11 cellular contexts compared by ENCODE assay signal in the genomic region with DNA sequence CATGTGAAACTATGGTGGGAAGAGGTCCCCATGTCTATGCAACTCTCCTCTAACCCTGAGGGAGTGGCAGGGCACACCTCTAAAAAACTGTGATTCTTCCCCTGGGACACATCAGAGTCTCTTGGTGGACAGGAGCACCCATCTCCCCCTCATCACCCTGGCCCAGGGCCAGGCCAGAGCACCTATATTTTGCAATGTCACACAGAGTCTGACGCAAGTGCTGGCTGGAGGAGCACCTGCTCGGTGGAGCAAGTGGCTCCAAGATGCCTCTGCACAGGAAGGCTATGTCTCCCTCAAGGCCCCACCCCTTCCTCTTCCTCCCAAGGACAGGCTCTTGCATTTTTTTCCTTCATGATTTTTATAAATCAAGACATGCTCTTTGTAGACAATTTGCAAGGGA. TPM values are rescaled to one million over a fixed set of nuclear protein-coding genes. Genes with fewer than 3 reads are reported as not detected.
DNase-seq lines count a peak whose midpoint lies in the region; ATAC-seq and TF ChIP-seq lines count a peak whose summit lies in the region.
"Had no signal": no experiment of that assay in that cellular context is flagged by ENCODE, and none has a peak within 500 bp of the region (broad histone marks: within the 10 kb centered on the region; RNA-seq: fewer than 3 reads in every experiment).

No MANE protein-coding gene starts in this region.

- in situ Hi-C loops in G401 (cut with HindIII; ENCODE audit: low sequenced_read_pairs), result no loop called here

- no peaks in the 10 kb centered on the region for H3K9me3 ChIP-seq in SU-DHL-6 (ENCODE audit: insufficient read depth, low read length)
- H3K9me3 ChIP-seq: uterus had no signal

- no peaks in the 10 kb centered on the region; the same call in 1 of the 2 replicates for H3K79me2 ChIP-seq in SU-DHL-6 (ENCODE audit: insufficient read depth, low read length)

- peak overlapping the region; percentile 94 for H3K27ac ChIP-seq in SU-DHL-6 (ENCODE audit: low read depth, low read length)

- H3K4me2 ChIP-seq in SU-DHL-6 (ENCODE audit: low read depth, low read length, poor library complexity, severe bottlenecking), result peak overlapping the region; percentile 57

- H3K36me3 ChIP-seq in SU-DHL-6 (ENCODE audit: low read length), result peaks cover 3% of the 10 kb centered on the region; the same call in 1 of the 2 replicates
- H3K36me3 ChIP-seq: uterus had no signal

- no peaks in the 10 kb centered on the region for H3K27me3 ChIP-seq in SU-DHL-6 (ENCODE audit: low read length)
- H3K27me3 ChIP-seq: uterus had no signal

- no peak for TF ChIP-seq CTCF in SU-DHL-6 (IDR thresholded peaks at IDR 0.05; ENCODE audit: insufficient read depth, low read length, poor library complexity, severe bottlenecking)

- no peak overlapping the region for H3K4me3 ChIP-seq in SU-DHL-6 (ENCODE audit: insufficient read depth, low read length, poor library complexity, severe bottlenecking)
- H3K4me3 ChIP-seq: uterus had no signal

- ATAC-seq in GM19467 (IDR thresholded peaks at IDR 0.05; ENCODE audit: unreplicated experiment) (peak; percentile 32), GM18858 (IDR thresholded peaks at IDR 0.05; ENCODE audit: unreplicated experiment) (no peak), HG02840 (IDR thresholded peaks at IDR 0.05; ENCODE audit: low FRiP score, unreplicated experiment) (no peak), GM19328 (IDR thresholded peaks at IDR 0.05; ENCODE audit: unreplicated experiment) (no peak)

- peaks cover 27% of the 10 kb centered on the region for H3F3A ChIP-seq in SU-DHL-6 (ENCODE audit: insufficient read depth)

- no peaks in the 10 kb centered on the region for H4K20me1 ChIP-seq in SU-DHL-6 (ENCODE audit: low read depth, low read length)

- H3K9me2 ChIP-seq in SU-DHL-6 (replicated peaks; ENCODE audit: insufficient read depth, low read length), result no peaks in the 10 kb centered on the region

- peak overlapping the region; percentile 14; the same call in 1 of the 2 replicates for H3K9ac ChIP-seq in SU-DHL-6 (ENCODE audit: low read length)

- DNase-seq in G401 (ENCODE audit: low spot score), result peak; percentile 62
- DNase-seq in mesenteric fat pad (ENCODE audit: low spot score), result peak; percentile 69
- DNase-seq in NCI-H82 treated with DMSO at 0.1 percent for 48 hours (lab: John Stamatoyannopoulos, UW; ENCODE audit: unreplicated experiment), result no peak
- DNase-seq: NCI-H2227 treated with DMSO at 0.1 percent for 48 hours; stimulated activated CD4-positive, alpha-beta T cell treated with anti-CD3 and anti-CD28 coated beads, Interleukin-12 subunit alpha, Interleukin-12 subunit beta, amount 100 ng/mL, for 4 hours had no signal

- no peak overlapping the region for H2AFZ ChIP-seq in SU-DHL-6 (ENCODE audit: low read depth, low read length, severe bottlenecking)

RNA-seq across cellular contexts. Expression of a gene that starts 13.3 kb away (rescaled TPM):
- total RNA-seq in G401 (2014; rRNA removed; shearing (Covaris generic)), result 18.2 and 28.1 TPM in 2 replicates
- total RNA-seq in mesenteric fat pad, result 47.2 TPM
